In the genomic region with DNA sequence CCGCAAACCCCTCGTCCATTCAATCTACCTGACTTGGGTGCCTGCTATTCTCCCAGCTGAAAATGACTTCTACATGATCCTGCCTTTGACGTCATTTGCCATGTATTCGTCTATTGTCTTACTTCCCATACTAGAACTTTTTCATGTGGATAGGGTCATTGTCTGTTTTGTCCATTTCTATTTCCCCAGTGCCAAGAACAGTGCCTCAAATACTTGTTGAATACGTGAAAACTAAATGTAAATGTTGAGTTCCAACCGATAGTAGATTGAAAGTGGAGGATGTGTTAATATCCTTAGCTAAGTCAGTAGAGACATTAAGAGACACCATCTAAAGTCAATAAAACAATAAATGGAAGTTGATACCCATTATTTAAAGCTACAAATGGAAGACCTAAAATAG, we compare ENCODE assay signal across 9 cellular contexts. TPM values are rescaled to one million over a fixed set of nuclear protein-coding genes. Genes with fewer than 3 reads are reported as not detected.
DNase-seq lines count a peak whose midpoint lies in the region; ATAC-seq and TF ChIP-seq lines count a peak whose summit lies in the region.
"Had no signal": no experiment of that assay in that cellular context is flagged by ENCODE, and none has a peak within 500 bp of the region (broad histone marks: within the 10 kb centered on the region; RNA-seq: fewer than 3 reads in every experiment).

No MANE protein-coding gene starts in this region.

- no peaks in the 10 kb centered on the region for H4K20me1 ChIP-seq in OCI-LY1 (ENCODE audit: insufficient read depth, low read length)

- H3K4me1 ChIP-seq in OCI-LY1 (ENCODE audit: insufficient read depth, low read length, severe bottlenecking), result peaks cover 23% of the 10 kb centered on the region
- no peaks in the 10 kb centered on the region for H3K4me1 ChIP-seq in esophagus (ENCODE audit: control insufficient read depth in 2 of 2, insufficient read depth in 2 of 2, low read length in 1 of 2)
- peaks cover 11% of the 10 kb centered on the region for H3K4me1 ChIP-seq in psoas muscle

- H3K27ac ChIP-seq in OCI-LY1 (ENCODE audit: low read depth, low read length, poor library complexity, severe bottlenecking), result no peak overlapping the region
- no peak overlapping the region for H3K27ac ChIP-seq in esophagus (ENCODE audit: low read depth in 2 of 2, low read length in 1 of 2)
- H3K27ac ChIP-seq in psoas muscle, result peak overlapping the region; percentile 90

- no peaks in the 10 kb centered on the region for H3K9me2 ChIP-seq in OCI-LY1 (ENCODE audit: low read depth, low read length)

- H2AFZ ChIP-seq in OCI-LY1 (ENCODE audit: low read length), result no peak overlapping the region

- no peaks in the 10 kb centered on the region for H3F3A ChIP-seq in OCI-LY1 (ENCODE audit: insufficient read depth, low read length)

- H3K4me2 ChIP-seq in OCI-LY1 (ENCODE audit: low read length), result peak overlapping the region; percentile 75

- H3K27me3 ChIP-seq in GM06990 (replicated peaks; ENCODE audit: control insufficient read depth, insufficient read depth, low read length), result no peaks in the 10 kb centered on the region
- no peaks in the 10 kb centered on the region for H3K27me3 ChIP-seq in OCI-LY1 (ENCODE audit: insufficient read depth, low read length)
- no peaks in the 10 kb centered on the region for H3K27me3 ChIP-seq in esophagus (ENCODE audit: control insufficient read depth in 1 of 2, insufficient read depth in 2 of 2, low read length in 2 of 2)
- no peaks in the 10 kb centered on the region for H3K27me3 ChIP-seq in psoas muscle (ENCODE audit: insufficient read depth in 3 of 3, low read length in 2 of 3)

- DNase-seq in GM06990 (ENCODE audit: extremely low read depth, insufficient read length), result no peak
- no peak for DNase-seq in psoas muscle
- no peak for DNase-seq in ureter (ENCODE audit: low spot score)
- no peak for DNase-seq in islet precursor cell

- H3K4me3 ChIP-seq in GM06990 (replicated peaks; ENCODE audit: low read depth, low read length), result peak overlapping the region; percentile 76
- peak overlapping the region; percentile 78 for H3K4me3 ChIP-seq in OCI-LY1 (ENCODE audit: low read depth, low read length, poor library complexity, severe bottlenecking)
- peak overlapping the region; percentile 6 to 88 for H3K4me3 ChIP-seq in esophagus (ENCODE audit: low read depth in 1 of 2, low read length in 2 of 2)
- H3K4me3 ChIP-seq in psoas muscle, result peak overlapping the region; percentile 87

- no peaks in the 10 kb centered on the region for H3K9me3 ChIP-seq in OCI-LY1 (ENCODE audit: low read length)
- no peaks in the 10 kb centered on the region for H3K9me3 ChIP-seq in esophagus (ENCODE audit: control insufficient read depth in 2 of 2, insufficient read depth in 1 of 2, low read depth in 1 of 2, low read length in 1 of 2)
- no peaks in the 10 kb centered on the region for H3K9me3 ChIP-seq in psoas muscle

- intact Hi-C loops in psoas muscle (cut with DNase I), result no loop called here

- ATAC-seq in psoas muscle (no peak), GM19395 (IDR thresholded peaks at IDR 0.05; ENCODE audit: unreplicated experiment) (no peak), GM21619 (IDR thresholded peaks at IDR 0.05; ENCODE audit: unreplicated experiment) (no peak)

- H3K36me3 ChIP-seq in GM06990 (ENCODE audit: control insufficient read depth, insufficient read depth, low read length) (peaks cover 3% of the 10 kb centered on the region), OCI-LY1 (ENCODE audit: insufficient read depth, low read length) (peaks cover 13% of the 10 kb centered on the region; the same call in 1 of the 2 replicates), esophagus (ENCODE audit: control insufficient read depth in 2 of 2, insufficient read depth in 2 of 2, low read length in 1 of 2) (peaks cover 7 to 13% of the 10 kb centered on the region in 2 donors), psoas muscle (ENCODE audit: insufficient read depth in 1 of 2, low read depth in 1 of 2) (peaks cover 4 to 31% of the 10 kb centered on the region in 2 donors)

- H3K9ac ChIP-seq in OCI-LY1 (ENCODE audit: low read length), result peak overlapping the region; percentile 77

- WGBS in esophagus, 2 donors, result 33 to 41% methylated on average over 6 of the region's 6 CpGs
- 32 to 34% (median 32%) methylated on average over 6 of the region's 6 CpGs for WGBS in psoas muscle, 3 donors

- TF ChIP-seq CTCF in GM06990 (IDR thresholded peaks at IDR 0.05; ENCODE audit: insufficient read depth, low read length, poor library complexity, severe bottlenecking) (no peak), OCI-LY1 (IDR thresholded peaks at IDR 0.05; ENCODE audit: low read length) (no peak), psoas muscle (IDR thresholded peaks at IDR 0.05) (no peak)

- H3K79me2 ChIP-seq in OCI-LY1 (ENCODE audit: insufficient read depth, low read length), result no peaks in the 10 kb centered on the region

RNA-seq across cellular contexts. Expression of a gene that starts 0.9 kb away (rescaled TPM):
- 1 to 10 TPM; 3.0 to 3.7 TPM for polyA plus RNA-seq in esophagus
- total RNA-seq in psoas muscle, result 10 to 100 TPM in 1 of 4 donors, 1 to 10 TPM in 3; 4.9 to 11.0 (median 7.1) TPM
- polyA plus RNA-seq in psoas muscle, result 10 to 100 TPM in 1 of 3 donors, 1 to 10 TPM in 2; 3.7 to 12.5 (median 4.2) TPM
- total RNA-seq in ureter, result 28.9 TPM

RNA-seq across cellular contexts. Expression of a gene that starts 13.3 kb away (rescaled TPM):
- polyA plus RNA-seq in esophagus, result not detected
- not detected for total RNA-seq in psoas muscle
- polyA plus RNA-seq in psoas muscle, result not detected
- total RNA-seq in ureter, result not detected
- total RNA-seq: NCI-H460 had no signal

RNA-seq across cellular contexts. Expression of a gene that starts 25.6 kb away (rescaled TPM):
- polyA plus RNA-seq in esophagus, result not detected
- total RNA-seq in psoas muscle, result not detected
- not detected for polyA plus RNA-seq in psoas muscle
- total RNA-seq in ureter, result not detected
- total RNA-seq: NCI-H460 had no signal

RNA-seq across cellular contexts. Expression of a gene that starts 30.2 kb away (rescaled TPM):
- not detected for polyA plus RNA-seq in esophagus
- not detected for total RNA-seq in psoas muscle
- not detected for polyA plus RNA-seq in psoas muscle
- not detected for total RNA-seq in ureter
- total RNA-seq: NCI-H460 had no signal

RNA-seq across cellular contexts. Expression of a gene that starts 36.7 kb away (rescaled TPM):
- under 1 TPM; 0.04 to 0.06 TPM for polyA plus RNA-seq in esophagus
- total RNA-seq in psoas muscle, result 1 to 10 TPM in 1 of 4 donors, under 1 TPM in 3; 0.61 to 2.1 (median 0.70) TPM
- polyA plus RNA-seq in psoas muscle, result 1 to 10 TPM in 1 of 3 donors, under 1 TPM in 2; 0.77 to 1.3 (median 0.94) TPM
- total RNA-seq in ureter, result 0.86 TPM
- total RNA-seq: NCI-H460 had no signal
